ENCODE assay signal across 10 cellular contexts in genomic region chr22:30312053-30312452, GRCh38. TPM values are rescaled to one million over a fixed set of nuclear protein-coding genes. Genes with fewer than 3 reads are reported as not detected.
DNase-seq lines count a peak whose midpoint lies in the region; ATAC-seq and TF ChIP-seq lines count a peak whose summit lies in the region.
"Had no signal": no experiment of that assay in that cellular context is flagged by ENCODE, and none has a peak within 500 bp of the region (broad histone marks: within the 10 kb centered on the region; RNA-seq: fewer than 3 reads in every experiment).

No MANE protein-coding gene starts in this region.

- peak overlapping the region; percentile 77 for H3K27ac ChIP-seq in hepatocyte
- H3K27ac ChIP-seq in temporal lobe (ENCODE audit: low read depth, low read length) = peak overlapping the region; percentile 33

- H3K27me3 ChIP-seq in hepatocyte = no peaks in the 10 kb centered on the region

- peaks cover 88% of the 10 kb centered on the region for H3K79me2 ChIP-seq in hepatocyte

- no peaks in the 10 kb centered on the region for H3K36me3 ChIP-seq in hepatocyte (replicated peaks; ENCODE audit: insufficient read depth, low read depth)

- peaks cover 25% of the 10 kb centered on the region for H4K20me1 ChIP-seq in hepatocyte (ENCODE audit: insufficient read depth, poor library complexity, severe bottlenecking)

- H3K9me2 ChIP-seq in hepatocyte (replicated peaks; ENCODE audit: insufficient read depth) = no peaks in the 10 kb centered on the region

- POLR2A ChIA-PET in activated CD4-positive, alpha-beta T cell treated with anti-CD3 and anti-CD28 coated beads, Interleukin-2, amount 10 ng/mL, durations not matched to agents 7 days and 5 days (lab: Charles Lee) = no interaction called here
- POLR2A ChIA-PET in activated CD8-positive, alpha-beta T cell treated with anti-CD3 and anti-CD28 coated beads, Interleukin-2, amount 10 ng/mL, durations not matched to agents 7 days and 5 days (lab: Charles Lee) = interaction anchor here (1.0 to 3.6 kb wide), 3 partner anchors 23 to 45 kb away, joined by 3 to 13 read pairs (median 3); partner anchors contain the start of genes CASTOR1, CCDC157 and SF3A1

- no peak overlapping the region for H3K4me2 ChIP-seq in hepatocyte

- no peak overlapping the region for H2AFZ ChIP-seq in hepatocyte

- H3K9me3 Mint-ChIP-seq in activated CD4-positive, alpha-beta T cell treated with anti-CD3 and anti-CD28 coated beads, Interleukin-2, amount 10 ng/mL, durations not matched to agents 7 days and 5 days = no peaks in the 10 kb centered on the region
- no peaks in the 10 kb centered on the region for H3K9me3 Mint-ChIP-seq in activated CD8-positive, alpha-beta T cell treated with anti-CD3 and anti-CD28 coated beads, Interleukin-2, amount 10 ng/mL, durations not matched to agents 7 days and 5 days (ENCODE audit: insufficient read depth)
- H3K9me3 Mint-ChIP-seq: neural crest cell had no signal

- WGBS in hepatocyte (ENCODE audit: low lambda C conversion rate, missing lambda C conversion rate) = 70% methylated on average over 6 of the region's 6 CpGs

- no peak for ATAC-seq in activated CD8-positive, alpha-beta T cell treated with anti-CD3 and anti-CD28 coated beads, Interleukin-2, amount 10 ng/mL, durations not matched to agents 7 days and 5 days

- no peaks in the 10 kb centered on the region for H3K27me3 Mint-ChIP-seq in activated CD4-positive, alpha-beta T cell treated with anti-CD3 and anti-CD28 coated beads, Interleukin-2, amount 10 ng/mL, durations not matched to agents 7 days and 5 days
- no peaks in the 10 kb centered on the region for H3K27me3 Mint-ChIP-seq in activated CD8-positive, alpha-beta T cell treated with anti-CD3 and anti-CD28 coated beads, Interleukin-2, amount 10 ng/mL, durations not matched to agents 7 days and 5 days (ENCODE audit: low read depth)

- TF ChIP-seq CTCF in hepatocyte (IDR thresholded peaks at IDR 0.05; ENCODE audit: poor library complexity) = no peak

- CTCF ChIA-PET in activated CD4-positive, alpha-beta T cell treated with anti-CD3 and anti-CD28 coated beads, Interleukin-2, amount 10 ng/mL, durations not matched to agents 7 days and 5 days (lab: Charles Lee) = interaction anchor here (1.1 to 2.3 kb wide), 6 partner anchors 9 to 219 kb away, joined by 3 to 11 read pairs (median 4); partner anchors contain the start of gene TBC1D10A
- CTCF ChIA-PET in activated CD8-positive, alpha-beta T cell treated with anti-CD3 and anti-CD28 coated beads, Interleukin-2, amount 10 ng/mL, durations not matched to agents 7 days and 5 days (lab: Charles Lee) = interaction anchor here (1.2 to 7.7 kb wide), 6 partner anchors 10 to 79 kb away, joined by 3 to 68 read pairs (median 3); partner anchors contain the start of genes CASTOR1, RNF215 and TBC1D10A

- H3K4me1 Mint-ChIP-seq in activated CD4-positive, alpha-beta T cell treated with anti-CD3 and anti-CD28 coated beads, Interleukin-2, amount 10 ng/mL, durations not matched to agents 7 days and 5 days = peaks cover 96% of the 10 kb centered on the region
- peaks cover 93% of the 10 kb centered on the region for H3K4me1 Mint-ChIP-seq in activated CD8-positive, alpha-beta T cell treated with anti-CD3 and anti-CD28 coated beads, Interleukin-2, amount 10 ng/mL, durations not matched to agents 7 days and 5 days (ENCODE audit: low read depth)

- no peak overlapping the region for H3K4me3 ChIP-seq in hepatocyte

- DNase-seq in activated CD4-positive, alpha-beta T cell treated with anti-CD3 and anti-CD28 coated beads, Interleukin-2, amount 10 ng/mL, durations not matched to agents 7 days and 5 days = no peak
- DNase-seq in activated CD4-positive, alpha-beta T cell treated with anti-CD3 and anti-CD28 coated beads, Interleukin-2, amount 50 U/mL, for 4 hours = no peak
- no peak for DNase-seq in activated CD8-positive, alpha-beta T cell treated with anti-CD3 and anti-CD28 coated beads, Interleukin-2, amount 10 ng/mL, durations not matched to agents 7 days and 5 days
- no peak for DNase-seq in hepatocyte (ENCODE audit: low spot score)
- no peak for DNase-seq in NCI-H2081 (lab: John Stamatoyannopoulos, UW)
- no peak for DNase-seq in islet precursor cell
- no peak for DNase-seq in NOMO-1 (lab: John Stamatoyannopoulos, UW; ENCODE audit: unreplicated experiment in 2 of 2)
- DNase-seq: NCI-H526 treated with DMSO at 0.1 percent for 48 hours had no signal

- H3K9me3 ChIP-seq in hepatocyte (ENCODE audit: low read depth) = no peaks in the 10 kb centered on the region

- no peak overlapping the region for H3K4me3 Mint-ChIP-seq in activated CD4-positive, alpha-beta T cell treated with anti-CD3 and anti-CD28 coated beads, Interleukin-2, amount 10 ng/mL, durations not matched to agents 7 days and 5 days
- H3K4me3 Mint-ChIP-seq in activated CD8-positive, alpha-beta T cell treated with anti-CD3 and anti-CD28 coated beads, Interleukin-2, amount 10 ng/mL, durations not matched to agents 7 days and 5 days = no peak overlapping the region
- H3K4me3 Mint-ChIP-seq: neural crest cell had no signal

- H3K4me1 ChIP-seq in hepatocyte (ENCODE audit: insufficient read depth) = peaks cover 36% of the 10 kb centered on the region

- peaks cover 74% of the 10 kb centered on the region for H3K36me3 Mint-ChIP-seq in activated CD4-positive, alpha-beta T cell treated with anti-CD3 and anti-CD28 coated beads, Interleukin-2, amount 10 ng/mL, durations not matched to agents 7 days and 5 days (ENCODE audit: low read depth)
- peaks cover 60% of the 10 kb centered on the region for H3K36me3 Mint-ChIP-seq in activated CD8-positive, alpha-beta T cell treated with anti-CD3 and anti-CD28 coated beads, Interleukin-2, amount 10 ng/mL, durations not matched to agents 7 days and 5 days (ENCODE audit: low read depth)

- H3K27ac Mint-ChIP-seq in activated CD4-positive, alpha-beta T cell treated with anti-CD3 and anti-CD28 coated beads, Interleukin-2, amount 10 ng/mL, durations not matched to agents 7 days and 5 days = peak overlapping the region; percentile 57
- peak overlapping the region; percentile 76 for H3K27ac Mint-ChIP-seq in activated CD8-positive, alpha-beta T cell treated with anti-CD3 and anti-CD28 coated beads, Interleukin-2, amount 10 ng/mL, durations not matched to agents 7 days and 5 days

RNA-seq across cellular contexts. Expression of gene TBC1D10A, which starts 14.7 kb away (rescaled TPM):
- 10 to 100 TPM; 45.5 to 47.6 TPM for total RNA-seq in activated CD4-positive, alpha-beta T cell treated with anti-CD3 and anti-CD28 coated beads, Interleukin-2, amount 10 ng/mL, durations not matched to agents 7 days and 5 days
- total RNA-seq in activated CD8-positive, alpha-beta T cell treated with anti-CD3 and anti-CD28 coated beads, Interleukin-2, amount 10 ng/mL, durations not matched to agents 7 days and 5 days = 10 to 100 TPM; 47.6 to 49.2 TPM
- total RNA-seq in hepatocyte (15.7 and 23.4 TPM in 2 replicates), temporal lobe (9.3 TPM)
- polyA plus RNA-seq in hepatocyte = 38.7 and 39.9 TPM in 2 replicates

RNA-seq across cellular contexts. Expression of gene CASTOR1, which starts 22.7 kb away (rescaled TPM):
- 10 to 100 TPM; 16.7 to 20.0 TPM for total RNA-seq in activated CD4-positive, alpha-beta T cell treated with anti-CD3 and anti-CD28 coated beads, Interleukin-2, amount 10 ng/mL, durations not matched to agents 7 days and 5 days
- total RNA-seq in activated CD8-positive, alpha-beta T cell treated with anti-CD3 and anti-CD28 coated beads, Interleukin-2, amount 10 ng/mL, durations not matched to agents 7 days and 5 days = 10 to 100 TPM; 24.5 to 25.4 TPM
- total RNA-seq in hepatocyte (30.9 and 48.0 TPM in 2 replicates), temporal lobe (1.5 TPM)
- 43.5 and 53.5 TPM in 2 replicates for polyA plus RNA-seq in hepatocyte

RNA-seq across cellular contexts. Expression of gene SF3A1, which starts 44.6 kb away (rescaled TPM):
- total RNA-seq in activated CD4-positive, alpha-beta T cell treated with anti-CD3 and anti-CD28 coated beads, Interleukin-2, amount 10 ng/mL, durations not matched to agents 7 days and 5 days = 100 to 1,000 TPM; 247 to 279 TPM
- total RNA-seq in activated CD8-positive, alpha-beta T cell treated with anti-CD3 and anti-CD28 coated beads, Interleukin-2, amount 10 ng/mL, durations not matched to agents 7 days and 5 days = 100 to 1,000 TPM; 211 to 246 TPM
- total RNA-seq in hepatocyte = 45.8 and 48.6 TPM in 2 replicates
- polyA plus RNA-seq in hepatocyte = 82.5 and 84.6 TPM in 2 replicates
- total RNA-seq in temporal lobe = 18.2 TPM

RNA-seq across cellular contexts. Expression of gene CCDC157, which starts 44.8 kb away (rescaled TPM):
- 1 to 10 TPM; 3.5 to 4.3 TPM for total RNA-seq in activated CD4-positive, alpha-beta T cell treated with anti-CD3 and anti-CD28 coated beads, Interleukin-2, amount 10 ng/mL, durations not matched to agents 7 days and 5 days
- total RNA-seq in activated CD8-positive, alpha-beta T cell treated with anti-CD3 and anti-CD28 coated beads, Interleukin-2, amount 10 ng/mL, durations not matched to agents 7 days and 5 days = 1 to 10 TPM; 4.3 to 5.0 TPM
- total RNA-seq in hepatocyte = 4.1 and 5.3 TPM in 2 replicates
- polyA plus RNA-seq in hepatocyte = 5.4 TPM in 2 replicates
- total RNA-seq in temporal lobe = 3.4 TPM

RNA-seq across cellular contexts. Expression of gene OSM, which starts 45.4 kb away (rescaled TPM):
- 10 to 100 TPM; 74.7 to 80.5 TPM for total RNA-seq in activated CD4-positive, alpha-beta T cell treated with anti-CD3 and anti-CD28 coated beads, Interleukin-2, amount 10 ng/mL, durations not matched to agents 7 days and 5 days
- 100 to 1,000 TPM; 135 to 140 TPM for total RNA-seq in activated CD8-positive, alpha-beta T cell treated with anti-CD3 and anti-CD28 coated beads, Interleukin-2, amount 10 ng/mL, durations not matched to agents 7 days and 5 days
- 0.48 and 1.5 TPM in 2 replicates for total RNA-seq in hepatocyte
- not detected in 2 replicates for polyA plus RNA-seq in hepatocyte
- total RNA-seq in temporal lobe = 0.25 TPM
- total RNA-seq: neural crest cell had no signal
